Comparison of ENCODE assay signal across 1 cellular context in genomic region chr16:75263291-75263962, GRCh38.
TF ChIP-seq lines count a peak whose summit lies in the region.

No MANE protein-coding gene starts in this region.

TF ChIP-seq in endothelial cell of umbilical vein, 7 proteins besides CTCF, POLR2A, EP300 and RAD21:
- no peak for TF ChIP-seq JUN (IDR thresholded peaks at IDR 0.05; ENCODE audit: borderline replicate concordance, insufficient read depth, insufficient read length, low read depth)
- TF ChIP-seq EZH2 (IDR thresholded peaks at IDR 0.05; ENCODE audit: borderline replicate concordance, low read depth, low read length, severe bottlenecking): no peak
- TF ChIP-seq GATA2 (IDR thresholded peaks at IDR 0.05; ENCODE audit: insufficient read depth, insufficient read length, low read depth, low read length): no peak
- no peak for TF ChIP-seq MAX (IDR thresholded peaks at IDR 0.05; ENCODE audit: insufficient read depth, insufficient read length)
- no peak for TF ChIP-seq MYC (IDR thresholded peaks at IDR 0.05; ENCODE audit: low read depth, low read length)
- TF ChIP-seq FOS (IDR thresholded peaks at IDR 0.05; ENCODE audit: borderline replicate concordance, insufficient read depth, low read length): no peak
- no peak for TF ChIP-seq POLR2AphosphoS5 (IDR thresholded peaks at IDR 0.05; ENCODE audit: insufficient read depth, low read depth, low read length)
